ENCODE assay signal across 1 cellular context in genomic region chr11:495537-495931, GRCh38.
TF ChIP-seq lines count a peak whose summit lies in the region.

No MANE protein-coding gene starts in this region.

TF ChIP-seq in SK-N-SH, 30 proteins besides CTCF, POLR2A, EP300 and RAD21:
- TF ChIP-seq CHD2 (IDR thresholded peaks at IDR 0.05; ENCODE audit: low read length, partially characterized antibody) (no peak), MXI1 (IDR thresholded peaks at IDR 0.05; ENCODE audit: low read depth, low read length) (no peak), GATA2 (CRISPR knock-in tag; IDR thresholded peaks at IDR 0.05) (no peak), TCF12 (IDR thresholded peaks at IDR 0.05) (no peak), MAX (IDR thresholded peaks at IDR 0.05; ENCODE audit: low read depth) (no peak), EZH2phosphoT487 (IDR thresholded peaks at IDR 0.05; ENCODE audit: borderline replicate concordance, low read depth) (no peak), FOXJ3 (CRISPR knock-in tag; IDR thresholded peaks at IDR 0.05) (no peak), USF2 (IDR thresholded peaks at IDR 0.05; ENCODE audit: borderline replicate concordance, low read depth, low read length) (no peak), YY1 (IDR thresholded peaks at IDR 0.05; ENCODE audit: low read depth) (no peak), NFIC (IDR thresholded peaks at IDR 0.05; ENCODE audit: borderline replicate concordance) (no peak), SMC3 (IDR thresholded peaks at IDR 0.05; ENCODE audit: low read depth, low read length) (no peak)
- TF ChIP-seq, protein P1, sequence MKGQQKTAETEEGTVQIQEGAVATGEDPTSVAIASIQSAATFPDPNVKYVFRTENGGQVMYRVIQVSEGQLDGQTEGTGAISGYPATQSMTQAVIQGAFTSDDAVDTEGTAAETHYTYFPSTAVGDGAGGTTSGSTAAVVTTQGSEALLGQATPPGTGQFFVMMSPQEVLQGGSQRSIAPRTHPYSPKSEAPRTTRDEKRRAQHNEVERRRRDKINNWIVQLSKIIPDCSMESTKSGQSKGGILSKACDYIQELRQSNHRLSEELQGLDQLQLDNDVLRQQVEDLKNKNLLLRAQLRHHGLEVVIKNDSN (IDR thresholded peaks at IDR 0.05; ENCODE audit: borderline replicate concordance, low read depth): no peak
- TF ChIP-seq, protein P2, sequence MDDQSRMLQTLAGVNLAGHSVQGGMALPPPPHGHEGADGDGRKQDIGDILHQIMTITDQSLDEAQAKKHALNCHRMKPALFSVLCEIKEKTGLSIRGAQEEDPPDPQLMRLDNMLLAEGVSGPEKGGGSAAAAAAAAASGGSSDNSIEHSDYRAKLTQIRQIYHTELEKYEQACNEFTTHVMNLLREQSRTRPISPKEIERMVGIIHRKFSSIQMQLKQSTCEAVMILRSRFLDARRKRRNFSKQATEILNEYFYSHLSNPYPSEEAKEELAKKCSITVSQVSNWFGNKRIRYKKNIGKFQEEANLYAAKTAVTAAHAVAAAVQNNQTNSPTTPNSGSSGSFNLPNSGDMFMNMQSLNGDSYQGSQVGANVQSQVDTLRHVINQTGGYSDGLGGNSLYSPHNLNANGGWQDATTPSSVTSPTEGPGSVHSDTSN (IDR thresholded peaks at IDR 0.05): no peak
